ENCODE assay signal across 8 cellular contexts in genomic region chr16:81006472-81007311, GRCh38. TPM values are rescaled to one million over a fixed set of nuclear protein-coding genes. Genes with fewer than 3 reads are reported as not detected.
DNase-seq lines count a peak whose midpoint lies in the region; ATAC-seq and TF ChIP-seq lines count a peak whose summit lies in the region.

Gene CENPN (plus strand): TSS chr16:81007214. CDS start chr16:81011940, 4,726 bp downstream.
Gene CMC2 (minus strand): TSS chr16:81006885. CDS start chr16:80997394, 9,491 bp downstream.

- peaks cover 20% of the 10 kb centered on the region for H4K20me1 ChIP-seq in PC-9 (ENCODE audit: insufficient read depth)

- CTCF ChIA-PET in PC-9 (lab: Charles Lee): interaction anchor here (0.5 kb wide), 1 partner anchor 13 kb away, joined by 3 read pairs; no protein-coding TSS in a partner anchor

- H3K9me3 ChIP-seq in PC-9 (ENCODE audit: insufficient read depth, low read depth): no peaks in the 10 kb centered on the region

- H3K27ac ChIP-seq in PC-9: peak within 1 kb of the TSS; percentile 80

- no peaks in the 10 kb centered on the region for H3K27me3 ChIP-seq in PC-9 (ENCODE audit: insufficient read depth, low read depth)

- H3K79me2 ChIP-seq in PC-9 (ENCODE audit: low read depth): peaks cover 86% of the 10 kb centered on the region

- DNase-seq in DMS53 (lab: John Stamatoyannopoulos, UW) (peak; percentile 97), KBM-7 (peak; percentile 98), PC-9 (peak; percentile 95 to 97), epithelial cell of proximal tubule (ENCODE audit: low read depth) (peak; percentile 84), mucosa of gallbladder (ENCODE audit: low spot score) (peak; percentile 99)
- peak; percentile 98 for DNase-seq in activated T-cell treated with anti-CD3 and anti-CD28 coated beads, Interleukin-2, amount 50 U/mL, for 1 hour
- DNase-seq in stimulated activated CD8-positive, alpha-beta memory T cell treated with anti-CD3 and anti-CD28 coated beads, Interleukin-4, amount 100 ng/mL, for 24 hours (ENCODE audit: low read depth): peak; percentile 94

- in situ Hi-C loops in KBM-7 (cut with MboI; ENCODE audit: low pct_unique_long_range_greater_than_20kb, low sequenced_read_pairs): no loop called here

- H3K4me2 ChIP-seq in PC-9: peak within 1 kb of the TSS; percentile 91

- H3K9me2 ChIP-seq in PC-9 (ENCODE audit: insufficient read depth): no peaks in the 10 kb centered on the region

- intact Hi-C loops in PC-9 (cut with micrococcal nuclease; ENCODE audit: unreplicated experiment): loop anchor here (1.0 to 10.0 kb wide), 2 partner anchors 13 to 718 kb away; no protein-coding TSS in a partner anchor

- H3K4me3 ChIP-seq in PC-9: peak within 1 kb of the TSS; percentile 87
- H3K4me3 ChIP-seq in epithelial cell of proximal tubule (ENCODE audit: low read depth, low read length): peak within 1 kb of the TSS; percentile 96

- H3K36me3 ChIP-seq in PC-9 (ENCODE audit: low read depth): no peaks in the 10 kb centered on the region; the same call in 1 of the 2 replicates

- H3K4me1 ChIP-seq in PC-9 (replicated peaks; ENCODE audit: insufficient read depth): peaks cover 28% of the 10 kb centered on the region

- peak; percentile 87 for ATAC-seq in GM21723 (IDR thresholded peaks at IDR 0.05; ENCODE audit: unreplicated experiment)

- H3F3A ChIP-seq in PC-9 (ENCODE audit: insufficient read depth, low read depth): peaks cover 12% of the 10 kb centered on the region

- no peak for TF ChIP-seq CTCF in PC-9 (conservative IDR thresholded peaks at IDR 0.05)
- TF ChIP-seq CTCF in epithelial cell of proximal tubule (conservative IDR thresholded peaks at IDR 0.05; ENCODE audit: low read depth, low read length): no peak

- POLR2A ChIA-PET in PC-9 (lab: Charles Lee; ENCODE audit: unreplicated experiment): interaction anchor here (0.6 kb wide), 1 partner anchor 137 kb away, joined by 4 read pairs; no protein-coding TSS in a partner anchor

- H2AFZ ChIP-seq in PC-9: peak within 1 kb of the TSS; percentile 87

- BruUV-seq in PC-9 (replicated peaks; lab: Mats Ljungman, UMichigan): TSS peak; percentile 59

RNA-seq across cellular contexts. Expression of gene CENPN, which starts in this region (rescaled TPM):
- total RNA-seq in PC-9 (2021) (68.9 and 84.2 TPM in 2 replicates), epithelial cell of proximal tubule (49.2 and 91.8 TPM in 2 replicates), mucosa of gallbladder (9.3 TPM)

RNA-seq across cellular contexts. Expression of gene CMC2, which starts in this region (rescaled TPM):
- total RNA-seq in PC-9 (2021) (89.5 and 106 TPM in 2 replicates), epithelial cell of proximal tubule (96.3 and 114 TPM in 2 replicates), mucosa of gallbladder (60.7 TPM)

Comparison
In these comparisons a context has a peak if more than half of its experiments do, and no peak if none do; other contexts are left out.
1. Peak in every context shown above with its lines: DNase-seq, ATAC-seq, H3K4me3 ChIP-seq and H3K27ac ChIP-seq.